ENCODE assay signal across 1 cellular context in the genomic region with DNA sequence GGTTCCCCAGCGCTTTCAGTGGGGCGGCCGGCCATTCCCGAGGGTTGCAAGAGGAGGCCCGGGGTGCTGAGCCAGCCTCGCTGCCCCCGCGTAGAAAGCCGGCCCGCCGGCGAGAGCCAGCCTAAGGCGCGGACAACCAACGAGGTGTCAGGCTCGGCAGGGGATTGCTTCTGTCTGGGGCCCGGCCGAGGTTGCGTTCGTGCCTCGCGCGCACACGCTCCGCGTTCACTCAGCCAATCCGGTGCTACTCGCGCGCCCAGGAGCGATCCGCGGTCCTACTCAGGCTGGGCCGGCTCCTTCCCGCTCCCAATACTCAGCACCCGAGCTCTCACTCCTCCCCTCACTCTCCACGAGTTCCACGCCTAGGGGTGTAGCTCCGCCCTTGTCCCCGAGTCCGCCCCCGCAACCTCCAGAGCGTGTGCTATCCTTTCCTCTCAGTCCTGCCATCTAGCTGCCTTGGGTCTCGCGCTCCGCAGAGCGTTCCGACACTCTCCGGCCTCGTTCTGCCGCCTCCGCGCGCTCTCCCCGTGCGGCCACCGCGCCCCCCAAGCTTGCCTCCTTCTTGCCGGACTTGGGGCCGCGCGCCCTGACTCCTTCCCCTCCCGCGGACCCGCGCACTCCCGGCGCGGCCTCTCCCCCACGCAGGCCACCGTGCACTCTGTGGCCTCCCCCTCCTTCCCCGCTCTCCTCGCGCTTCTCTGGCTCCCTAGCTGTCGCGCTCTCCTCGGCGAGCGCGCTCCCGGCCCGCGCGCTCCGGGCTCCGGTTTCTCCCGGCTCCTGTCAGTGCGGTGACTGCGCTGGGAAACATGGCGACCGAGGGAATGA.
A peak's percentile ranks its signal among the peaks of the same experiment; 100 is the strongest.
TF ChIP-seq lines count a peak whose summit lies in the region.

A gene (plus strand): TSS at position 426 of the 825 bp plus-strand sequence.

TF ChIP-seq in K562, 482 proteins besides CTCF, POLR2A, EP300 and RAD21 (continued from another document and continues in another):
- TF ChIP-seq, protein P1, sequence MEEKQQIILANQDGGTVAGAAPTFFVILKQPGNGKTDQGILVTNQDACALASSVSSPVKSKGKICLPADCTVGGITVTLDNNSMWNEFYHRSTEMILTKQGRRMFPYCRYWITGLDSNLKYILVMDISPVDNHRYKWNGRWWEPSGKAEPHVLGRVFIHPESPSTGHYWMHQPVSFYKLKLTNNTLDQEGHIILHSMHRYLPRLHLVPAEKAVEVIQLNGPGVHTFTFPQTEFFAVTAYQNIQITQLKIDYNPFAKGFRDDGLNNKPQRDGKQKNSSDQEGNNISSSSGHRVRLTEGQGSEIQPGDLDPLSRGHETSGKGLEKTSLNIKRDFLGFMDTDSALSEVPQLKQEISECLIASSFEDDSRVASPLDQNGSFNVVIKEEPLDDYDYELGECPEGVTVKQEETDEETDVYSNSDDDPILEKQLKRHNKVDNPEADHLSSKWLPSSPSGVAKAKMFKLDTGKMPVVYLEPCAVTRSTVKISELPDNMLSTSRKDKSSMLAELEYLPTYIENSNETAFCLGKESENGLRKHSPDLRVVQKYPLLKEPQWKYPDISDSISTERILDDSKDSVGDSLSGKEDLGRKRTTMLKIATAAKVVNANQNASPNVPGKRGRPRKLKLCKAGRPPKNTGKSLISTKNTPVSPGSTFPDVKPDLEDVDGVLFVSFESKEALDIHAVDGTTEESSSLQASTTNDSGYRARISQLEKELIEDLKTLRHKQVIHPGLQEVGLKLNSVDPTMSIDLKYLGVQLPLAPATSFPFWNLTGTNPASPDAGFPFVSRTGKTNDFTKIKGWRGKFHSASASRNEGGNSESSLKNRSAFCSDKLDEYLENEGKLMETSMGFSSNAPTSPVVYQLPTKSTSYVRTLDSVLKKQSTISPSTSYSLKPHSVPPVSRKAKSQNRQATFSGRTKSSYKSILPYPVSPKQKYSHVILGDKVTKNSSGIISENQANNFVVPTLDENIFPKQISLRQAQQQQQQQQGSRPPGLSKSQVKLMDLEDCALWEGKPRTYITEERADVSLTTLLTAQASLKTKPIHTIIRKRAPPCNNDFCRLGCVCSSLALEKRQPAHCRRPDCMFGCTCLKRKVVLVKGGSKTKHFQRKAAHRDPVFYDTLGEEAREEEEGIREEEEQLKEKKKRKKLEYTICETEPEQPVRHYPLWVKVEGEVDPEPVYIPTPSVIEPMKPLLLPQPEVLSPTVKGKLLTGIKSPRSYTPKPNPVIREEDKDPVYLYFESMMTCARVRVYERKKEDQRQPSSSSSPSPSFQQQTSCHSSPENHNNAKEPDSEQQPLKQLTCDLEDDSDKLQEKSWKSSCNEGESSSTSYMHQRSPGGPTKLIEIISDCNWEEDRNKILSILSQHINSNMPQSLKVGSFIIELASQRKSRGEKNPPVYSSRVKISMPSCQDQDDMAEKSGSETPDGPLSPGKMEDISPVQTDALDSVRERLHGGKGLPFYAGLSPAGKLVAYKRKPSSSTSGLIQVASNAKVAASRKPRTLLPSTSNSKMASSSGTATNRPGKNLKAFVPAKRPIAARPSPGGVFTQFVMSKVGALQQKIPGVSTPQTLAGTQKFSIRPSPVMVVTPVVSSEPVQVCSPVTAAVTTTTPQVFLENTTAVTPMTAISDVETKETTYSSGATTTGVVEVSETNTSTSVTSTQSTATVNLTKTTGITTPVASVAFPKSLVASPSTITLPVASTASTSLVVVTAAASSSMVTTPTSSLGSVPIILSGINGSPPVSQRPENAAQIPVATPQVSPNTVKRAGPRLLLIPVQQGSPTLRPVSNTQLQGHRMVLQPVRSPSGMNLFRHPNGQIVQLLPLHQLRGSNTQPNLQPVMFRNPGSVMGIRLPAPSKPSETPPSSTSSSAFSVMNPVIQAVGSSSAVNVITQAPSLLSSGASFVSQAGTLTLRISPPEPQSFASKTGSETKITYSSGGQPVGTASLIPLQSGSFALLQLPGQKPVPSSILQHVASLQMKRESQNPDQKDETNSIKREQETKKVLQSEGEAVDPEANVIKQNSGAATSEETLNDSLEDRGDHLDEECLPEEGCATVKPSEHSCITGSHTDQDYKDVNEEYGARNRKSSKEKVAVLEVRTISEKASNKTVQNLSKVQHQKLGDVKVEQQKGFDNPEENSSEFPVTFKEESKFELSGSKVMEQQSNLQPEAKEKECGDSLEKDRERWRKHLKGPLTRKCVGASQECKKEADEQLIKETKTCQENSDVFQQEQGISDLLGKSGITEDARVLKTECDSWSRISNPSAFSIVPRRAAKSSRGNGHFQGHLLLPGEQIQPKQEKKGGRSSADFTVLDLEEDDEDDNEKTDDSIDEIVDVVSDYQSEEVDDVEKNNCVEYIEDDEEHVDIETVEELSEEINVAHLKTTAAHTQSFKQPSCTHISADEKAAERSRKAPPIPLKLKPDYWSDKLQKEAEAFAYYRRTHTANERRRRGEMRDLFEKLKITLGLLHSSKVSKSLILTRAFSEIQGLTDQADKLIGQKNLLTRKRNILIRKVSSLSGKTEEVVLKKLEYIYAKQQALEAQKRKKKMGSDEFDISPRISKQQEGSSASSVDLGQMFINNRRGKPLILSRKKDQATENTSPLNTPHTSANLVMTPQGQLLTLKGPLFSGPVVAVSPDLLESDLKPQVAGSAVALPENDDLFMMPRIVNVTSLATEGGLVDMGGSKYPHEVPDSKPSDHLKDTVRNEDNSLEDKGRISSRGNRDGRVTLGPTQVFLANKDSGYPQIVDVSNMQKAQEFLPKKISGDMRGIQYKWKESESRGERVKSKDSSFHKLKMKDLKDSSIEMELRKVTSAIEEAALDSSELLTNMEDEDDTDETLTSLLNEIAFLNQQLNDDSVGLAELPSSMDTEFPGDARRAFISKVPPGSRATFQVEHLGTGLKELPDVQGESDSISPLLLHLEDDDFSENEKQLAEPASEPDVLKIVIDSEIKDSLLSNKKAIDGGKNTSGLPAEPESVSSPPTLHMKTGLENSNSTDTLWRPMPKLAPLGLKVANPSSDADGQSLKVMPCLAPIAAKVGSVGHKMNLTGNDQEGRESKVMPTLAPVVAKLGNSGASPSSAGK (IDR thresholded peaks at IDR 0.05), result peak; percentile 79
- peak; percentile 35; the same call in 1 of the 2 replicates for TF ChIP-seq ATF7 (IDR thresholded peaks at IDR 0.05)
- TF ChIP-seq ZNF778 (CRISPR knock-in tag; IDR thresholded peaks at IDR 0.05), result no peak
- TF ChIP-seq, protein P2, sequence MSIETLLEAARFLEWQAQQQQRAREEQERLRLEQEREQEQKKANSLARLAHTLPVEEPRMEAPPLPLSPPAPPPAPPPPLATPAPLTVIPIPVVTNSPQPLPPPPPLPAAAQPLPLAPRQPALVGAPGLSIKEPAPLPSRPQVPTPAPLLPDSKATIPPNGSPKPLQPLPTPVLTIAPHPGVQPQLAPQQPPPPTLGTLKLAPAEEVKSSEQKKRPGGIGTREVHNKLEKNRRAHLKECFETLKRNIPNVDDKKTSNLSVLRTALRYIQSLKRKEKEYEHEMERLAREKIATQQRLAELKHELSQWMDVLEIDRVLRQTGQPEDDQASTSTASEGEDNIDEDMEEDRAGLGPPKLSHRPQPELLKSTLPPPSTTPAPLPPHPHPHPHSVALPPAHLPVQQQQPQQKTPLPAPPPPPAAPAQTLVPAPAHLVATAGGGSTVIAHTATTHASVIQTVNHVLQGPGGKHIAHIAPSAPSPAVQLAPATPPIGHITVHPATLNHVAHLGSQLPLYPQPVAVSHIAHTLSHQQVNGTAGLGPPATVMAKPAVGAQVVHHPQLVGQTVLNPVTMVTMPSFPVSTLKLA (conservative IDR thresholded peaks at IDR 0.05), result peak; percentile 57 to 75
- TF ChIP-seq SMC3 (conservative IDR thresholded peaks at IDR 0.05; ENCODE audit: insufficient read depth, low read depth, low read length), result no peak
- TF ChIP-seq CXXC5 (CRISPR knock-in tag; IDR thresholded peaks at IDR 0.05), result peak; percentile 98
- TF ChIP-seq ZNF408 (CRISPR knock-in tag; IDR thresholded peaks at IDR 0.05; ENCODE audit: low read depth), result no peak
- TF ChIP-seq, protein P3, sequence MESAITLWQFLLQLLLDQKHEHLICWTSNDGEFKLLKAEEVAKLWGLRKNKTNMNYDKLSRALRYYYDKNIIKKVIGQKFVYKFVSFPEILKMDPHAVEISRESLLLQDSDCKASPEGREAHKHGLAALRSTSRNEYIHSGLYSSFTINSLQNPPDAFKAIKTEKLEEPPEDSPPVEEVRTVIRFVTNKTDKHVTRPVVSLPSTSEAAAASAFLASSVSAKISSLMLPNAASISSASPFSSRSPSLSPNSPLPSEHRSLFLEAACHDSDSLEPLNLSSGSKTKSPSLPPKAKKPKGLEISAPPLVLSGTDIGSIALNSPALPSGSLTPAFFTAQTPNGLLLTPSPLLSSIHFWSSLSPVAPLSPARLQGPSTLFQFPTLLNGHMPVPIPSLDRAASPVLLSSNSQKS (CRISPR knock-in tag; IDR thresholded peaks at IDR 0.05), result no peak
- TF ChIP-seq, protein P4, sequence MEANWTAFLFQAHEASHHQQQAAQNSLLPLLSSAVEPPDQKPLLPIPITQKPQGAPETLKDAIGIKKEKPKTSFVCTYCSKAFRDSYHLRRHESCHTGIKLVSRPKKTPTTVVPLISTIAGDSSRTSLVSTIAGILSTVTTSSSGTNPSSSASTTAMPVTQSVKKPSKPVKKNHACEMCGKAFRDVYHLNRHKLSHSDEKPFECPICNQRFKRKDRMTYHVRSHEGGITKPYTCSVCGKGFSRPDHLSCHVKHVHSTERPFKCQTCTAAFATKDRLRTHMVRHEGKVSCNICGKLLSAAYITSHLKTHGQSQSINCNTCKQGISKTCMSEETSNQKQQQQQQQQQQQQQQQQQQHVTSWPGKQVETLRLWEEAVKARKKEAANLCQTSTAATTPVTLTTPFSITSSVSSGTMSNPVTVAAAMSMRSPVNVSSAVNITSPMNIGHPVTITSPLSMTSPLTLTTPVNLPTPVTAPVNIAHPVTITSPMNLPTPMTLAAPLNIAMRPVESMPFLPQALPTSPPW (CRISPR knock-in tag; IDR thresholded peaks at IDR 0.05), result peak; percentile 42
- TF ChIP-seq, protein P5, sequence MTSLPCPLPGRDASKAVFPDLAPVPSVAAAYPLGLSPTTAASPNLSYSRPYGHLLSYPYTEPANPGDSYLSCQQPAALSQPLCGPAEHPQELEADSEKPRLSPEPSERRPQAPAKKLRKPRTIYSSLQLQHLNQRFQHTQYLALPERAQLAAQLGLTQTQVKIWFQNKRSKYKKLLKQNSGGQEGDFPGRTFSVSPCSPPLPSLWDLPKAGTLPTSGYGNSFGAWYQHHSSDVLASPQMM (CRISPR knock-in tag; IDR thresholded peaks at IDR 0.05), result no peak
- no peak for TF ChIP-seq SMARCE1 (IDR thresholded peaks at IDR 0.05)
- no peak; the same call in 1 of the 2 replicates for TF ChIP-seq FOXM1 (IDR thresholded peaks at IDR 0.05; ENCODE audit: low read depth)
- TF ChIP-seq FOXM1 (CRISPR knock-in tag; IDR thresholded peaks at IDR 0.05; ENCODE audit: low read depth), result no peak
- TF ChIP-seq, protein P6, sequence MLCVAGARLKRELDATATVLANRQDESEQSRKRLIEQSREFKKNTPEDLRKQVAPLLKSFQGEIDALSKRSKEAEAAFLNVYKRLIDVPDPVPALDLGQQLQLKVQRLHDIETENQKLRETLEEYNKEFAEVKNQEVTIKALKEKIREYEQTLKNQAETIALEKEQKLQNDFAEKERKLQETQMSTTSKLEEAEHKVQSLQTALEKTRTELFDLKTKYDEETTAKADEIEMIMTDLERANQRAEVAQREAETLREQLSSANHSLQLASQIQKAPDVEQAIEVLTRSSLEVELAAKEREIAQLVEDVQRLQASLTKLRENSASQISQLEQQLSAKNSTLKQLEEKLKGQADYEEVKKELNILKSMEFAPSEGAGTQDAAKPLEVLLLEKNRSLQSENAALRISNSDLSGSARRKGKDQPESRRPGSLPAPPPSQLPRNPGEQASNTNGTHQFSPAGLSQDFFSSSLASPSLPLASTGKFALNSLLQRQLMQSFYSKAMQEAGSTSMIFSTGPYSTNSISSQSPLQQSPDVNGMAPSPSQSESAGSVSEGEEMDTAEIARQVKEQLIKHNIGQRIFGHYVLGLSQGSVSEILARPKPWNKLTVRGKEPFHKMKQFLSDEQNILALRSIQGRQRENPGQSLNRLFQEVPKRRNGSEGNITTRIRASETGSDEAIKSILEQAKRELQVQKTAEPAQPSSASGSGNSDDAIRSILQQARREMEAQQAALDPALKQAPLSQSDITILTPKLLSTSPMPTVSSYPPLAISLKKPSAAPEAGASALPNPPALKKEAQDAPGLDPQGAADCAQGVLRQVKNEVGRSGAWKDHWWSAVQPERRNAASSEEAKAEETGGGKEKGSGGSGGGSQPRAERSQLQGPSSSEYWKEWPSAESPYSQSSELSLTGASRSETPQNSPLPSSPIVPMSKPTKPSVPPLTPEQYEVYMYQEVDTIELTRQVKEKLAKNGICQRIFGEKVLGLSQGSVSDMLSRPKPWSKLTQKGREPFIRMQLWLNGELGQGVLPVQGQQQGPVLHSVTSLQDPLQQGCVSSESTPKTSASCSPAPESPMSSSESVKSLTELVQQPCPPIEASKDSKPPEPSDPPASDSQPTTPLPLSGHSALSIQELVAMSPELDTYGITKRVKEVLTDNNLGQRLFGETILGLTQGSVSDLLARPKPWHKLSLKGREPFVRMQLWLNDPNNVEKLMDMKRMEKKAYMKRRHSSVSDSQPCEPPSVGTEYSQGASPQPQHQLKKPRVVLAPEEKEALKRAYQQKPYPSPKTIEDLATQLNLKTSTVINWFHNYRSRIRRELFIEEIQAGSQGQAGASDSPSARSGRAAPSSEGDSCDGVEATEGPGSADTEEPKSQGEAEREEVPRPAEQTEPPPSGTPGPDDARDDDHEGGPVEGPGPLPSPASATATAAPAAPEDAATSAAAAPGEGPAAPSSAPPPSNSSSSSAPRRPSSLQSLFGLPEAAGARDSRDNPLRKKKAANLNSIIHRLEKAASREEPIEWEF (CRISPR knock-in tag; IDR thresholded peaks at IDR 0.05), result no peak
- TF ChIP-seq, protein P7, sequence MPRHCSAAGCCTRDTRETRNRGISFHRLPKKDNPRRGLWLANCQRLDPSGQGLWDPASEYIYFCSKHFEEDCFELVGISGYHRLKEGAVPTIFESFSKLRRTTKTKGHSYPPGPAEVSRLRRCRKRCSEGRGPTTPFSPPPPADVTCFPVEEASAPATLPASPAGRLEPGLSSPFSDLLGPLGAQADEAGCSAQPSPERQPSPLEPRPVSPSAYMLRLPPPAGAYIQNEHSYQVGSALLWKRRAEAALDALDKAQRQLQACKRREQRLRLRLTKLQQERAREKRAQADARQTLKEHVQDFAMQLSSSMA (CRISPR knock-in tag; IDR thresholded peaks at IDR 0.05), result no peak
- no peak for TF ChIP-seq ZNF124 (CRISPR knock-in tag; IDR thresholded peaks at IDR 0.05)
- 0 out of 2 replicates have a peak, but pooled peaks have one; percentile 59 for TF ChIP-seq MXI1 (IDR thresholded peaks at IDR 0.05; ENCODE audit: low read depth, low read length)
- TF ChIP-seq SUPT5H (IDR thresholded peaks at IDR 0.05), result peak; percentile 80
- TF ChIP-seq ZNF584 (CRISPR knock-in tag; IDR thresholded peaks at IDR 0.05; ENCODE audit: low read depth), result no peak
- peak; percentile 88 for TF ChIP-seq EP400 (IDR thresholded peaks at IDR 0.05)
- TF ChIP-seq HNRNPK (IDR thresholded peaks at IDR 0.05; ENCODE audit: low read depth, low read length, poor library complexity, severe bottlenecking), result no peak
- no peak for TF ChIP-seq ZC3H4 (CRISPR knock-in tag; IDR thresholded peaks at IDR 0.05; ENCODE audit: borderline replicate concordance)
- no peak for TF ChIP-seq ZNF354B (CRISPR knock-in tag; IDR thresholded peaks at IDR 0.05)
- TF ChIP-seq RBM34 (IDR thresholded peaks at IDR 0.05; ENCODE audit: borderline replicate concordance, insufficient read depth, low read length), result no peak
- peak; percentile 88 to 90 for TF ChIP-seq NRF1 (conservative IDR thresholded peaks at IDR 0.05 in 1 of 2, IDR thresholded peaks at IDR 0.05 in 1 of 2)
- peak; percentile 40 for TF ChIP-seq POLR2AphosphoS5 (IDR thresholded peaks at IDR 0.05; ENCODE audit: control insufficient read depth, insufficient read depth, low read depth, low read length)
- peak; percentile 98 for TF ChIP-seq EGR1 (conservative IDR thresholded peaks at IDR 0.05)
- no peak for TF ChIP-seq PHTF2 (CRISPR knock-in tag; IDR thresholded peaks at IDR 0.05)
- TF ChIP-seq ZNF239 (CRISPR knock-in tag; IDR thresholded peaks at IDR 0.05), result no peak
- TF ChIP-seq TOE1 (IDR thresholded peaks at IDR 0.05; ENCODE audit: borderline replicate concordance), result peak; percentile 68; the same call in 1 of the 2 replicates
- no peak for TF ChIP-seq TOE1 (CRISPR knock-in tag; IDR thresholded peaks at IDR 0.05; ENCODE audit: borderline replicate concordance, low read depth)
- TF ChIP-seq FIP1L1 (IDR thresholded peaks at IDR 0.05; ENCODE audit: low read depth, low read length, poor library complexity, severe bottlenecking), result peak; percentile 38
- TF ChIP-seq RBFOX2 (IDR thresholded peaks at IDR 0.05; ENCODE audit: low read depth, low read length), result peak; percentile 91
